Comparison of ENCODE assay signal across 1 cellular context in the genomic region with DNA sequence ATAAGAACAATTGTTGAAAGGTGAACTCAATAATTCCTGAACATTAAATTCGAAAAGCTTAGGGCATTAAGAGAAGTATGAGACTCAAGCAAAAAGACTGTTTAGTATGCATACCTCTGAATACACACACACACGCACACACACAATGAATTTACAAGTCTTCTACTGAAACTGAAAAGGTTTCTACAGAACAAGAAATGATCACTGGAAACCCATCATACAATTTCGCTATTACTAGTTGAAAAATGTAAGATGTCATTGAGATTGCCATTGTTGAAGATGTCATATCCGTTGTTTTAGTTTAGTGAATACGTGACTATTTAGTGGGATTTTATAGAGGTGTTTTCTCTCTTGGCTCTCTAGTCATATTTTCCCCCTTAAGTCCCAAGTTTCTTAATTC.
TF ChIP-seq lines count a peak whose summit lies in the region.

No MANE protein-coding gene starts in this region.

TF ChIP-seq in WTC11, 78 proteins besides CTCF, POLR2A, EP300 and RAD21 (continued from another document):
- no peak for TF ChIP-seq NFYB (CRISPR knock-in tag; conservative IDR thresholded peaks at IDR 0.05; ENCODE audit: low read depth)
- TF ChIP-seq, protein P1, sequence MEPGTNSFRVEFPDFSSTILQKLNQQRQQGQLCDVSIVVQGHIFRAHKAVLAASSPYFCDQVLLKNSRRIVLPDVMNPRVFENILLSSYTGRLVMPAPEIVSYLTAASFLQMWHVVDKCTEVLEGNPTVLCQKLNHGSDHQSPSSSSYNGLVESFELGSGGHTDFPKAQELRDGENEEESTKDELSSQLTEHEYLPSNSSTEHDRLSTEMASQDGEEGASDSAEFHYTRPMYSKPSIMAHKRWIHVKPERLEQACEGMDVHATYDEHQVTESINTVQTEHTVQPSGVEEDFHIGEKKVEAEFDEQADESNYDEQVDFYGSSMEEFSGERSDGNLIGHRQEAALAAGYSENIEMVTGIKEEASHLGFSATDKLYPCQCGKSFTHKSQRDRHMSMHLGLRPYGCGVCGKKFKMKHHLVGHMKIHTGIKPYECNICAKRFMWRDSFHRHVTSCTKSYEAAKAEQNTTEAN (CRISPR knock-in tag; IDR thresholded peaks at IDR 0.05): no peak
- TF ChIP-seq ZNF671 (CRISPR knock-in tag; IDR thresholded peaks at IDR 0.05): no peak
- no peak for TF ChIP-seq USF2 (CRISPR knock-in tag; IDR thresholded peaks at IDR 0.05)
- TF ChIP-seq, protein P2, sequence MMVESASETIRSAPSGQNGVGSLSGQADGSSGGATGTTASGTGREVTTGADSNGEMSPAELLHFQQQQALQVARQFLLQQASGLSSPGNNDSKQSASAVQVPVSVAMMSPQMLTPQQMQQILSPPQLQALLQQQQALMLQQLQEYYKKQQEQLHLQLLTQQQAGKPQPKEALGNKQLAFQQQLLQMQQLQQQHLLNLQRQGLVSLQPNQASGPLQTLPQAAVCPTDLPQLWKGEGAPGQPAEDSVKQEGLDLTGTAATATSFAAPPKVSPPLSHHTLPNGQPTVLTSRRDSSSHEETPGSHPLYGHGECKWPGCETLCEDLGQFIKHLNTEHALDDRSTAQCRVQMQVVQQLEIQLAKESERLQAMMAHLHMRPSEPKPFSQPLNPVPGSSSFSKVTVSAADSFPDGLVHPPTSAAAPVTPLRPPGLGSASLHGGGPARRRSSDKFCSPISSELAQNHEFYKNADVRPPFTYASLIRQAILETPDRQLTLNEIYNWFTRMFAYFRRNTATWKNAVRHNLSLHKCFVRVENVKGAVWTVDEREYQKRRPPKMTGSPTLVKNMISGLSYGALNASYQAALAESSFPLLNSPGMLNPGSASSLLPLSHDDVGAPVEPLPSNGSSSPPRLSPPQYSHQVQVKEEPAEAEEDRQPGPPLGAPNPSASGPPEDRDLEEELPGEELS (CRISPR knock-in tag; IDR thresholded peaks at IDR 0.05): no peak
- no peak for TF ChIP-seq ETV6 (CRISPR knock-in tag; IDR thresholded peaks at IDR 0.05)
TF ChIP-seq in WTC11: peak in this region for 0.
